ENCODE assay signal across 11 cellular contexts in the genomic region with DNA sequence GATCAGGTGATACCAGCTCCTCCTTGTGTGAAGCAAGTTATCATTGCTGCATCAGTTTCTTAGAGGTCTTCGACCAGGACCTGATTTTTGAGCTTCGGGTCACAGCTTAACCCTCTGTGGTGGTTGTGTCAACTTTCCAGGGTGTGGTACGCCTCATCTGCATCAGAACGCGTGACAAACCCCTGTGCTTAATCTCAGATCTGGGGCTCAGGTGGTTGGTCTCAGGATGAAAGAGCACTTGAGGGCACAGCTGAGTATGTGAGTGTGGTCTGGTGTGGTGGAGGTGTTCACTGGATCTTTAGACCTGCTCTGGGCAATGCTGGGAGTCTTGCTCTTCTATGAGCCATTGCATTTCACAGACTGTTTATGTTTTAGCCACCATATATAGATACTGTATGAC.
DNase-seq lines count a peak whose midpoint lies in the region; ATAC-seq and TF ChIP-seq lines count a peak whose summit lies in the region.
"Had no signal": no experiment of that assay in that cellular context is flagged by ENCODE, and none has a peak within 500 bp of the region (broad histone marks: within the 10 kb centered on the region; RNA-seq: fewer than 3 reads in every experiment).

No MANE protein-coding gene starts in this region.

- ATAC-seq in HG03354 (IDR thresholded peaks at IDR 0.05; ENCODE audit: poor library complexity, severe bottlenecking, unreplicated experiment): peak; percentile 30
- ATAC-seq in activated CD8-positive, alpha-beta T cell treated with anti-CD3 and anti-CD28 coated beads for 36 hours: peak; percentile 75

- H3K4me1 Mint-ChIP-seq in activated CD8-positive, alpha-beta T cell treated with anti-CD3 and anti-CD28 coated beads for 36 hours (ENCODE audit: low read depth): peaks cover 66% of the 10 kb centered on the region
- H3K4me1 Mint-ChIP-seq in activated naive CD8-positive, alpha-beta T cell treated with anti-CD3 and anti-CD28 coated beads for 36 hours: peaks cover 62% of the 10 kb centered on the region
- H3K4me1 Mint-ChIP-seq in mesothelial cell of epicardium: peaks cover 21% of the 10 kb centered on the region

- no peaks in the 10 kb centered on the region for H3K27me3 Mint-ChIP-seq in activated CD8-positive, alpha-beta T cell treated with anti-CD3 and anti-CD28 coated beads for 36 hours
- no peaks in the 10 kb centered on the region for H3K27me3 Mint-ChIP-seq in activated naive CD8-positive, alpha-beta T cell treated with anti-CD3 and anti-CD28 coated beads for 36 hours
- no peaks in the 10 kb centered on the region for H3K27me3 Mint-ChIP-seq in mesothelial cell of epicardium (ENCODE audit: low read depth)

- peak overlapping the region; percentile 11 for H3K4me3 Mint-ChIP-seq in activated CD8-positive, alpha-beta T cell treated with anti-CD3 and anti-CD28 coated beads for 36 hours
- H3K4me3 Mint-ChIP-seq in activated naive CD8-positive, alpha-beta T cell treated with anti-CD3 and anti-CD28 coated beads for 36 hours: no peak overlapping the region
- no peak overlapping the region for H3K4me3 Mint-ChIP-seq in mesothelial cell of epicardium

- no peaks in the 10 kb centered on the region for H3K9me3 Mint-ChIP-seq in activated CD8-positive, alpha-beta T cell treated with anti-CD3 and anti-CD28 coated beads for 36 hours
- H3K9me3 Mint-ChIP-seq in activated naive CD8-positive, alpha-beta T cell treated with anti-CD3 and anti-CD28 coated beads for 36 hours: no peaks in the 10 kb centered on the region
- H3K9me3 Mint-ChIP-seq in mesothelial cell of epicardium: no peaks in the 10 kb centered on the region

- DNase-seq in activated CD8-positive, alpha-beta T cell treated with anti-CD3 and anti-CD28 coated beads for 36 hours: peak; percentile 85
- DNase-seq in activated naive CD8-positive, alpha-beta T cell treated with anti-CD3 and anti-CD28 coated beads for 36 hours: peak; percentile 68
- peak; percentile 51 to 63 for DNase-seq in stimulated activated CD8-positive, alpha-beta memory T cell treated with anti-CD3 and anti-CD28 coated beads, Interleukin-15, amount 100 ng/mL, for 48 hours (ENCODE audit: low read depth in 2 of 2)
- DNase-seq in GOT3 (lab: John Stamatoyannopoulos, UW): no peak
- no peak for DNase-seq in SJCRH30
- no peak for DNase-seq in dorsolateral prefrontal cortex
- no peak for DNase-seq in mesothelial cell of epicardium (ENCODE audit: low spot score in 2 of 2, unreplicated experiment in 2 of 2)
- DNase-seq: adrenal gland, C1 segment of cervical spinal cord, NCI-H2171 treated with DMSO at 0.1 percent for 48 hours had no signal

- POLR2A ChIA-PET in activated CD8-positive, alpha-beta T cell treated with anti-CD3 and anti-CD28 coated beads for 36 hours (lab: Charles Lee): interaction anchor here (0.8 to 2.1 kb wide), 7 partner anchors 14 to 200 kb away, joined by 3 to 10 read pairs (median 3); a partner anchor contains a TSS

- H3K9me3 ChIP-seq in SJCRH30 (replicated peaks): no peaks in the 10 kb centered on the region
- H3K9me3 ChIP-seq: adrenal gland had no signal

- intact Hi-C loops in activated CD8-positive, alpha-beta T cell treated with anti-CD3 and anti-CD28 coated beads for 36 hours (cut with micrococcal nuclease): loop anchor here (5.0 kb wide), 2 partner anchors 65 to 130 kb away; a partner anchor contains a TSS
- intact Hi-C loops in dorsolateral prefrontal cortex (cut with DNase I): no loop called here

- H3K36me3 ChIP-seq in SJCRH30: peaks cover 3% of the 10 kb centered on the region
- H3K36me3 ChIP-seq: adrenal gland had no signal

- H3K4me3 ChIP-seq in SJCRH30: no peak overlapping the region
- no peak overlapping the region for H3K4me3 ChIP-seq in dorsolateral prefrontal cortex
- H3K4me3 ChIP-seq: adrenal gland had no signal

- H3K27me3 ChIP-seq in SJCRH30 (no peaks in the 10 kb centered on the region), dorsolateral prefrontal cortex (no peaks in the 10 kb centered on the region)
- H3K27me3 ChIP-seq: adrenal gland had no signal

- peaks cover 9% of the 10 kb centered on the region for H3K4me1 ChIP-seq in SJCRH30

- CTCF ChIA-PET in activated CD8-positive, alpha-beta T cell treated with anti-CD3 and anti-CD28 coated beads for 36 hours (lab: Charles Lee): interaction anchor here (0.6 to 1.7 kb wide), 6 partner anchors 10 to 64 kb away, joined by 3 to 12 read pairs (median 4); a partner anchor contains a TSS

- H3K27ac ChIP-seq in SJCRH30 (no peak overlapping the region), dorsolateral prefrontal cortex (no peak overlapping the region)
- H3K27ac ChIP-seq: adrenal gland had no signal

- peak overlapping the region; percentile 54 for H3K27ac Mint-ChIP-seq in activated CD8-positive, alpha-beta T cell treated with anti-CD3 and anti-CD28 coated beads for 36 hours
- no peak overlapping the region for H3K27ac Mint-ChIP-seq in activated naive CD8-positive, alpha-beta T cell treated with anti-CD3 and anti-CD28 coated beads for 36 hours
- no peak overlapping the region for H3K27ac Mint-ChIP-seq in mesothelial cell of epicardium

- no peak for TF ChIP-seq CTCF in activated CD8-positive, alpha-beta T cell treated with anti-CD3 and anti-CD28 coated beads for 36 hours (IDR thresholded peaks at IDR 0.05)
- no peak for TF ChIP-seq CTCF in dorsolateral prefrontal cortex (IDR thresholded peaks at IDR 0.05 in 54 of 56, conservative IDR thresholded peaks at IDR 0.05 in 2 of 56; ENCODE audit: low read depth in 1 of 56, partially characterized antibody in 56 of 56)
- TF ChIP-seq CTCF in mesothelial cell of epicardium (IDR thresholded peaks at IDR 0.05; ENCODE audit: unreplicated experiment): no peak

- H3K36me3 Mint-ChIP-seq in activated CD8-positive, alpha-beta T cell treated with anti-CD3 and anti-CD28 coated beads for 36 hours (ENCODE audit: low read depth): peaks cover 12% of the 10 kb centered on the region
- peaks cover 12% of the 10 kb centered on the region for H3K36me3 Mint-ChIP-seq in activated naive CD8-positive, alpha-beta T cell treated with anti-CD3 and anti-CD28 coated beads for 36 hours
- no peaks in the 10 kb centered on the region for H3K36me3 Mint-ChIP-seq in mesothelial cell of epicardium

Comparison
In these comparisons a context has a peak if more than half of its experiments do, and no peak if none do; other contexts are left out.
1. DNase-seq: peak in activated CD8-positive, alpha-beta T cell treated with anti-CD3 and anti-CD28 coated beads for 36 hours (single experiment), activated naive CD8-positive, alpha-beta T cell treated with anti-CD3 and anti-CD28 coated beads for 36 hours (single experiment) and stimulated activated CD8-positive, alpha-beta memory T cell treated with anti-CD3 and anti-CD28 coated beads, Interleukin-15, amount 100 ng/mL, for 48 hours (2 of 2); none in GOT3 (single experiment), SJCRH30 (0 of 2), dorsolateral prefrontal cortex (0 of 10) and mesothelial cell of epicardium (0 of 2).